ENCODE assay signal across 19 cellular contexts in the genomic region with DNA sequence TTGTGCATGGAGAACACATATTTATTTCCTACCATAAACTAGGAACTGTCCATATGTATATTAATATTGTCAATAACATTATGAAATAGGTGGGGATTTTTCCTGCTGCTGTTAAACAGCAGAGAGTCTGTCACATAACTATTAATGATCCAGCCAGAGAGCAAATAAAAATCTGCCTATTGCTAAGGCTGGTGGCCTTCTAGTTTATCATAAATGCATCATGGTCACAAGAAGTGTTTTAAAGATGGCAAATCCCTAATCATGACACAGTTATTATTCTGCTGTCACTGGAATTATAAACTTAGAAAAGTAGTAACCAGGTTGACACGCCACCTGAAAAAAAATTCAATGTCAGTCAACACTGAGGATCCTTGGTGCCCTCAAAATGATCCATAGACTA.
"Had no signal": no experiment of that assay in that cellular context is flagged by ENCODE, and none has a peak within 500 bp of the region (broad histone marks: within the 10 kb centered on the region; RNA-seq: fewer than 3 reads in every experiment).

No MANE protein-coding gene starts in this region.

- H3K36me3 ChIP-seq: pancreas, tibial nerve, uterus had no signal

- H3K27ac ChIP-seq: pancreas, uterus had no signal

- H3K4me3 ChIP-seq: pancreas, tibial nerve, uterus had no signal

- H3K4me1 Mint-ChIP-seq: activated B cell treated with CpG ODN at 0.5 μM for 24 hours; central memory CD8-positive, alpha-beta T cell; immature natural killer cell; T-helper 17 cell had no signal

- ATAC-seq: activated CD8-positive, alpha-beta T cell treated with anti-CD3 and anti-CD28 coated beads, Interleukin-2, amount 10 ng/mL, durations not matched to agents 7 days and 5 days; activated naive CD4-positive, alpha-beta T cell treated with anti-CD3 and anti-CD28 coated beads, Interleukin-2, amount 50 U/mL, for 72 hours; activated T-cell treated with anti-CD3 and anti-CD28 coated beads, Interleukin-2, amount 50 U/mL, for 72 hours; pancreas; T-helper 17 cell had no signal

- H3K4me1 ChIP-seq: pancreas, uterus had no signal

- DNase-seq: activated B cell treated with CpG ODN at 0.5 μM for 24 hours; activated CD4-positive, alpha-beta T cell treated with anti-CD3 and anti-CD28 coated beads for 48 hours; activated CD8-positive, alpha-beta memory T cell treated with anti-CD3 and anti-CD28 coated beads, Interleukin-2, amount 50 U/mL, for 4 hours; activated CD8-positive, alpha-beta T cell treated with anti-CD3 and anti-CD28 coated beads, Interleukin-2, amount 10 ng/mL, durations not matched to agents 7 days and 5 days; activated gamma-delta T cell; activated T-cell treated with anti-CD3 and anti-CD28 coated beads, Interleukin-2, amount 50 U/mL, for 72 hours; effector memory CD4-positive, alpha-beta T cell; head of caudate nucleus; immature natural killer cell; pancreas; stimulated activated CD4-positive, alpha-beta T cell treated with anti-CD3 and anti-CD28 coated beads, Interleukin-4, amount 100 ng/mL, for 24 hours; stimulated activated naive CD4-positive, alpha-beta T cell; T-helper 17 cell; uterus had no signal

- H3K27me3 ChIP-seq: pancreas, tibial nerve, uterus had no signal

- H3K4me3 Mint-ChIP-seq: activated B cell treated with CpG ODN at 0.5 μM for 24 hours; activated CD8-positive, alpha-beta T cell treated with anti-CD3 and anti-CD28 coated beads, Interleukin-2, amount 10 ng/mL, durations not matched to agents 7 days and 5 days; activated T-cell treated with anti-CD3 and anti-CD28 coated beads, Interleukin-2, amount 50 U/mL, for 72 hours; brain; central memory CD8-positive, alpha-beta T cell; immature natural killer cell; mesothelial cell of epicardium; T-helper 17 cell had no signal

- H3K27ac Mint-ChIP-seq: activated B cell treated with CpG ODN at 0.5 μM for 24 hours; activated CD8-positive, alpha-beta T cell treated with anti-CD3 and anti-CD28 coated beads, Interleukin-2, amount 10 ng/mL, durations not matched to agents 7 days and 5 days; activated naive CD4-positive, alpha-beta T cell treated with anti-CD3 and anti-CD28 coated beads, Interleukin-2, amount 50 U/mL, for 72 hours; activated T-cell treated with anti-CD3 and anti-CD28 coated beads, Interleukin-2, amount 50 U/mL, for 72 hours; immature natural killer cell; T-helper 17 cell had no signal

- H3K36me3 Mint-ChIP-seq: activated naive CD4-positive, alpha-beta T cell treated with anti-CD3 and anti-CD28 coated beads, Interleukin-2, amount 50 U/mL, for 72 hours; brain; immature natural killer cell had no signal

- H3K27me3 Mint-ChIP-seq: activated B cell treated with CpG ODN at 0.5 μM for 24 hours; brain; central memory CD8-positive, alpha-beta T cell; T-helper 17 cell had no signal

- H3K9me3 ChIP-seq: pancreas, tibial nerve, uterus had no signal
